In the genomic region with DNA sequence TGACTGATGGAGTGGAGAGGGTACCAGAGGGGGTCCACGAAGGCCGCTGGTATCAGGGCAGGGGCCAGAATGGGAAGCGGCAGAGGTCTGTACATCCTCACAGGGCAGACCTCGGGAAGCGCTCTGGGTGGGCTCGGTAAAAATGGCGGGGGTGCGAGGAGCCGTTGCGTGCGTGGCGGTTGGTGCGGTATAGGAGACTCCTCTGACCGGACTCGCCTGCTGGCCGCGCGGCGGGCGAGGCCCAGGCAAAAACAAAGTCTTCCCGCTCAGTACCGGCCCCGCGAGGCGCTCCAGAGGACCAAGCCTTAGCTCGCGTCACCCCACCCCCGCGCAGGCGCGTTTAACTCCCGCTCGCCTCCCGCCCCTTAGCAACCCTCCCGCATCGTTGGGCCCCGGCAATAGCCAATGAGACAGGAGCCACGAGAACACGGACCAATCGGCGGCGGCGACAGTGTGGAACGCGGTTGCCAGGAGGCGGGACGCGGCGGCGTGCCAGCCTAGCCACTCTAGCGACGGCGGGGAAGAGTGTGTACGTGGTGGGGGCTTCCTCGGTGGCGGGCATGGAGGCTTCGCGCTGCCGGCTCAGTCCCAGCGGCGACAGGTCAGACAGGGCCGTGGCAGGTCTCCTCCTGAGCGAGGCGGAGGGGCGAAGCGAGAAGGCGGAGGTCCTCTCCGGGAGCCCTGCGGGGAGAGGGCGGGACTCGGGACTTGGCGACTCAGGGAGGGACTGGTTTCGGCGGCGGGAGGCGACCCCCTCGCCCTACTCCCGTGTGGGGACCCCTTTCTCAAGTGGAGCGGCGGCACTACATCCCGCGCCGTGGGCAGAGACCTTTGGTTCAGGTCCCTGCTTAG, we compare ENCODE assay signal across 8 cellular contexts. TPM values are rescaled to one million over a fixed set of nuclear protein-coding genes. Genes with fewer than 3 reads are reported as not detected.
DNase-seq lines count a peak whose midpoint lies in the region; ATAC-seq, FAIRE-seq and TF ChIP-seq lines count a peak whose summit lies in the region.

A gene with protein sequence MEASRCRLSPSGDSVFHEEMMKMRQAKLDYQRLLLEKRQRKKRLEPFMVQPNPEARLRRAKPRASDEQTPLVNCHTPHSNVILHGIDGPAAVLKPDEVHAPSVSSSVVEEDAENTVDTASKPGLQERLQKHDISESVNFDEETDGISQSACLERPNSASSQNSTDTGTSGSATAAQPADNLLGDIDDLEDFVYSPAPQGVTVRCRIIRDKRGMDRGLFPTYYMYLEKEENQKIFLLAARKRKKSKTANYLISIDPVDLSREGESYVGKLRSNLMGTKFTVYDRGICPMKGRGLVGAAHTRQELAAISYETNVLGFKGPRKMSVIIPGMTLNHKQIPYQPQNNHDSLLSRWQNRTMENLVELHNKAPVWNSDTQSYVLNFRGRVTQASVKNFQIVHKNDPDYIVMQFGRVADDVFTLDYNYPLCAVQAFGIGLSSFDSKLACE (plus strand): TSS at position 504 of the 852 bp plus-strand sequence. CDS start 57 bp downstream, at position 561.

- peak; percentile 87 for FAIRE-seq in kidney (lab: Jason Lieb, UNC)

- H3K27ac Mint-ChIP-seq in chondrocyte (ENCODE audit: unreplicated experiment), result peak within 1 kb of the TSS; percentile 99

- peak within 1 kb of the TSS; percentile 94 to 97 for H3K27ac ChIP-seq in kidney (ENCODE audit: low read depth in 2 of 2, low read length in 2 of 2)

- H3K4me3 Mint-ChIP-seq in chondrocyte (ENCODE audit: unreplicated experiment), result peak within 1 kb of the TSS; percentile 96

- no peaks in the 10 kb centered on the region for H3K36me3 ChIP-seq in kidney (ENCODE audit: control insufficient read depth in 1 of 2, insufficient read depth in 2 of 2, low read length in 2 of 2)

- H3K4me3 ChIP-seq in AG10803 (ENCODE audit: low read length), result peak within 1 kb of the TSS; percentile 96
- H3K4me3 ChIP-seq in kidney (ENCODE audit: low read length in 2 of 2), result peak within 1 kb of the TSS; percentile 81 to 90

- no peaks in the 10 kb centered on the region for H3K27me3 Mint-ChIP-seq in chondrocyte (ENCODE audit: low read depth)

- DNase-seq in AG10803 (ENCODE audit: low read depth), result peak; percentile 97
- DNase-seq in NCI-H446 (lab: John Stamatoyannopoulos, UW), result peak; percentile 96 to 99
- peak; percentile 98 for DNase-seq in activated CD4-positive, alpha-beta T cell treated with anti-CD3 and anti-CD28 coated beads for 1 hour
- peak; percentile 100 for DNase-seq in chondrocyte (ENCODE audit: low spot score)
- DNase-seq in kidney, result peak; percentile 100
- DNase-seq in stimulated activated CD4-positive, alpha-beta T cell treated with anti-CD3 and anti-CD28 coated beads, Interleukin-15, amount 100 ng/mL, for 24 hours, result peak; percentile 98

- H3K9me3 ChIP-seq in kidney (ENCODE audit: control insufficient read depth in 1 of 2, low read length in 2 of 2), result no peaks in the 10 kb centered on the region

- peaks cover 42% of the 10 kb centered on the region for H3K4me1 Mint-ChIP-seq in chondrocyte (ENCODE audit: low read depth)

- intact Hi-C loops in kidney (cut with DNase I), result no loop called here

- peak within 1 kb of the TSS; percentile 74 to 89 for H3K9ac ChIP-seq in kidney (ENCODE audit: low read length in 2 of 2)

- no peaks in the 10 kb centered on the region for H3K9me3 Mint-ChIP-seq in chondrocyte (ENCODE audit: low read depth)

- H3K4me1 ChIP-seq in kidney (ENCODE audit: control insufficient read depth in 1 of 2, insufficient read depth in 1 of 2, low read depth in 1 of 2, low read length in 2 of 2), result peaks cover 6 to 8% of the 10 kb centered on the region in 2 donors

- ATAC-seq in GM19025 (IDR thresholded peaks at IDR 0.05; ENCODE audit: low read depth, unreplicated experiment), result peak; percentile 99
- ATAC-seq in HG03342 (IDR thresholded peaks at IDR 0.05; ENCODE audit: unreplicated experiment), result peak; percentile 93

- TF ChIP-seq CTCF in AG10803 (conservative IDR thresholded peaks at IDR 0.05; ENCODE audit: low read length) (peak; percentile 15; the same call in 1 of the 2 replicates), chondrocyte (IDR thresholded peaks at IDR 0.05) (no peak), kidney (IDR thresholded peaks at IDR 0.05; ENCODE audit: borderline replicate concordance, extremely low read depth, insufficient read depth) (peak; percentile 1)

- peaks cover 5% of the 10 kb centered on the region for H3K36me3 Mint-ChIP-seq in chondrocyte (ENCODE audit: low read depth)

RNA-seq across cellular contexts. Expression of the gene that starts here (rescaled TPM):
- total RNA-seq in chondrocyte, result 27.1 to 30.7 TPM (median 30.6 TPM) in 3 replicates
- total RNA-seq in kidney, result 23.0 TPM
- polyA plus RNA-seq in kidney (ENCODE audit: insufficient read depth, low read depth, low replicate concordance), result 20.3 TPM

Comparison
In these comparisons a context has a peak if more than half of its experiments do, and no peak if none do; other contexts are left out.
1. Peak in every context shown above with its lines: DNase-seq, ATAC-seq, H3K4me3 ChIP-seq and H3K27ac ChIP-seq.